1 cellular context compared by ENCODE assay signal in the genomic region with DNA sequence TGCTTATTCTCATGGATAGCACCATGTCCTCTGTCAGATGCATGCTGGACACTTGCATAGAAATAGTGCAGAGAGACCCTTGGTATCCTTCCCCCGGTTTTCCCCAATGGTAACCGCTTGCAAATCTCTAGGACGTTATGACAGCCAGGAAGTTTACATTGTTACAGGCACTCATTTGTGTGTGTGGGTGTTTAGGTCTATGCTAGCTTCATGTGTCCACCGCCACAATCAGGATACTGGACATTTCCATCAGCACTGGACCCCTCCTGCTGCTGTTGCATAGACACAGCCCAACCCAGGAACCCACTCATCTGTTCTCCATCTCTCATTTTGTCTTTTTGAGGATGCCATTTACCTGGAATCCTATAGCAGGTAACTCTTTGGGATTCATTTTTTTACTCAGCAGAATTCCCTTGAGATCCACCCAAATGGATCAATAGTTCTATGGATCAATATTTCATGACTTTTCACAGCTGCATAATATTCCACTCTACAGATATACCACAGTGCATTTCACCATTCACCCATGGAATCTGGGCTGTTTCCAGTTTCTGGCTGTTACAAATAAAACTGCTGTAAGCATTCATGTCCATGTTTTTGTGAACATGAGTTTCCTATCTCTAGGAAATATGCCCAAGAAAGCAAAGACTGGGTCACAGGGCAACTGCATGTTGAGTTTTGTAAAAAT.
TF ChIP-seq lines count a peak whose summit lies in the region.

No MANE protein-coding gene starts in this region.

TF ChIP-seq in HCT116, 20 proteins besides CTCF, POLR2A, EP300 and RAD21:
- TF ChIP-seq ZBTB33 (IDR thresholded peaks at IDR 0.05; ENCODE audit: extremely low read depth, insufficient replicate concordance, low read length) (no peak), ZFX (IDR thresholded peaks at IDR 0.05) (no peak), SRF (IDR thresholded peaks at IDR 0.05; ENCODE audit: low read depth) (no peak), ATF3 (IDR thresholded peaks at IDR 0.05) (no peak), EZH2phosphoT487 (IDR thresholded peaks at IDR 0.05; ENCODE audit: borderline replicate concordance) (no peak), MAX (IDR thresholded peaks at IDR 0.05) (no peak), SP1 (IDR thresholded peaks at IDR 0.05; ENCODE audit: low read depth) (no peak), TCF7L2 (IDR thresholded peaks at IDR 0.05; ENCODE audit: borderline replicate concordance, extremely low read depth, insufficient read depth, insufficient read length) (no peak), POLR2AphosphoS5 (IDR thresholded peaks at IDR 0.05; ENCODE audit: low read depth, low read length) (no peak), CEBPB (IDR thresholded peaks at IDR 0.05; ENCODE audit: low read depth) (no peak), JUND (IDR thresholded peaks at IDR 0.05) (no peak), SIN3A (IDR thresholded peaks at IDR 0.05; ENCODE audit: low read depth) (no peak), FOSL1 (IDR thresholded peaks at IDR 0.05; ENCODE audit: low read depth) (no peak), EGR1 (IDR thresholded peaks at IDR 0.05; ENCODE audit: low read depth) (no peak)
